In genomic region chr20:38685853-38686473, GRCh38 we compare ENCODE assay signal across 1 cellular context.
TF ChIP-seq lines count a peak whose summit lies in the region.

No MANE protein-coding gene starts in this region.

TF ChIP-seq in HepG2, 621 proteins besides CTCF, POLR2A, EP300 and RAD21 (continued from another document and continues in another):
- TF ChIP-seq ARID3A (IDR thresholded peaks at IDR 0.05; ENCODE audit: low read depth, low read length) = no peak
- peak; percentile 77; the same call in 1 of the 2 replicates for TF ChIP-seq RELA (CRISPR knock-in tag; IDR thresholded peaks at IDR 0.05)
- TF ChIP-seq PPARG (CRISPR knock-in tag; conservative IDR thresholded peaks at IDR 0.05) = peak; percentile 74; the same call in 1 of the 2 replicates
- no peak for TF ChIP-seq ZNF839 (CRISPR knock-in tag; IDR thresholded peaks at IDR 0.05; ENCODE audit: borderline replicate concordance)
- TF ChIP-seq E2F5 (CRISPR knock-in tag; conservative IDR thresholded peaks at IDR 0.05) = peak; percentile 76; the same call in 1 of the 2 replicates
- TF ChIP-seq ZNF75D (CRISPR knock-in tag; IDR thresholded peaks at IDR 0.05; ENCODE audit: borderline replicate concordance) = 0 out of 2 replicates have a peak, but pooled peaks have one; percentile 88
- TF ChIP-seq ZNF674 (CRISPR knock-in tag; IDR thresholded peaks at IDR 0.05; ENCODE audit: low read depth) = no peak
- TF ChIP-seq ZNF282 (IDR thresholded peaks at IDR 0.05; ENCODE audit: partially characterized antibody) = no peak
- TF ChIP-seq ZNF468 (CRISPR knock-in tag; IDR thresholded peaks at IDR 0.05) = peak; percentile 95; the same call in 1 of the 2 replicates
- TF ChIP-seq MEF2D (CRISPR knock-in tag; IDR thresholded peaks at IDR 0.05) = peak; percentile 87; the same call in 1 of the 2 replicates
- no peak for TF ChIP-seq RBFOX2 (IDR thresholded peaks at IDR 0.05; ENCODE audit: low read depth, low read length)
- TF ChIP-seq ZFP1 (CRISPR knock-in tag; IDR thresholded peaks at IDR 0.05) = peak; percentile 91; the same call in 1 of the 2 replicates
- peak; percentile 100 for TF ChIP-seq ZSCAN9 (CRISPR knock-in tag; IDR thresholded peaks at IDR 0.05; ENCODE audit: borderline replicate concordance)
- TF ChIP-seq HIC2 (CRISPR knock-in tag; IDR thresholded peaks at IDR 0.05; ENCODE audit: low read depth) = peak; percentile 58; the same call in 1 of the 2 replicates
- no peak for TF ChIP-seq MAFG (CRISPR knock-in tag; IDR thresholded peaks at IDR 0.05)
- no peak for TF ChIP-seq ZNF354B (CRISPR knock-in tag; IDR thresholded peaks at IDR 0.05)
- TF ChIP-seq PRDM4 (CRISPR knock-in tag; IDR thresholded peaks at IDR 0.05; ENCODE audit: borderline replicate concordance) = peak; percentile 93; the same call in 1 of the 2 replicates
- 0 out of 2 replicates have a peak, but pooled peaks have one; percentile 42 for TF ChIP-seq ZKSCAN5 (CRISPR knock-in tag; IDR thresholded peaks at IDR 0.05)
- TF ChIP-seq ZMYM3 (CRISPR knock-in tag; IDR thresholded peaks at IDR 0.05) = no peak
- no peak for TF ChIP-seq BCLAF1 (IDR thresholded peaks at IDR 0.05)
- TF ChIP-seq CBX2 (IDR thresholded peaks at IDR 0.05; ENCODE audit: low read depth, low read length) = no peak
- peak; percentile 52; the same call in 1 of the 2 replicates for TF ChIP-seq CBX2 (CRISPR knock-in tag; IDR thresholded peaks at IDR 0.05; ENCODE audit: low read depth)
- no peak for TF ChIP-seq HNF4G (IDR thresholded peaks at IDR 0.05; ENCODE audit: borderline replicate concordance, low read depth, low read length)
- TF ChIP-seq HNF4G (CRISPR knock-in tag; IDR thresholded peaks at IDR 0.05; ENCODE audit: borderline replicate concordance, low read depth) = no peak
- TF ChIP-seq LRRFIP1 (CRISPR knock-in tag; conservative IDR thresholded peaks at IDR 0.05) = peak; percentile 96
- TF ChIP-seq TEAD3 (CRISPR knock-in tag; optimal IDR thresholded peaks at IDR 0.05; ENCODE audit: borderline replicate concordance) = peak; percentile 81
- peak; percentile 99 for TF ChIP-seq NFAT5 (CRISPR knock-in tag; IDR thresholded peaks at IDR 0.05)
- peak; percentile 96 for TF ChIP-seq ZNF737 (CRISPR knock-in tag; IDR thresholded peaks at IDR 0.05; ENCODE audit: borderline replicate concordance)
- TF ChIP-seq ZNF609 (CRISPR knock-in tag; IDR thresholded peaks at IDR 0.05; ENCODE audit: borderline replicate concordance) = 0 out of 2 replicates have a peak, but pooled peaks have one; percentile 37
